23 cellular contexts compared by ENCODE assay signal in genomic region chr10:50522908-50523307, GRCh38.
"Had no signal": no experiment of that assay in that cellular context is flagged by ENCODE, and none has a peak within 500 bp of the region (broad histone marks: within the 10 kb centered on the region; RNA-seq: fewer than 3 reads in every experiment).

No MANE protein-coding gene starts in this region.

- H3K36me3 ChIP-seq: gastrocnemius medialis, pancreas, thoracic aorta had no signal

- ATAC-seq: activated CD8-positive, alpha-beta memory T cell treated with anti-CD3 and anti-CD28 coated beads, Interleukin-2, amount 10 ng/mL, durations not matched to agents 7 days and 5 days; gastrocnemius medialis; heart left ventricle; left cardiac atrium; lower lobe of right lung; pancreas had no signal

- H3K27me3 Mint-ChIP-seq: activated CD8-positive, alpha-beta memory T cell treated with anti-CD3 and anti-CD28 coated beads, Interleukin-2, amount 10 ng/mL, durations not matched to agents 7 days and 5 days; dendritic cell treated with granulocyte-macrophage colony-stimulating factor and Interleukin-4, amounts not matched to agents 40 ng/mL and 50 ng/mL, for 4 days had no signal

- H3K9me3 Mint-ChIP-seq: immature natural killer cell, mesothelial cell of epicardium had no signal

- H3K36me3 Mint-ChIP-seq: mesothelial cell of epicardium had no signal

- H3K4me1 ChIP-seq: lower lobe of right lung had no signal

- H3K27ac ChIP-seq: epithelial cell of prostate, gastrocnemius medialis, heart left ventricle, lower lobe of right lung, pancreas, sigmoid colon, spleen, stomach, thoracic aorta had no signal

- H3K27me3 ChIP-seq: gastrocnemius medialis, heart left ventricle, pancreas, sigmoid colon, spleen, stomach had no signal

- DNase-seq: activated CD4-positive, alpha-beta T cell treated with anti-CD3 and anti-CD28 coated beads for 1 hour; activated CD4-positive, alpha-beta T cell treated with anti-CD3 and anti-CD28 coated beads, Interleukin-2, amount 50 U/mL, for 4 hours; activated CD8-positive, alpha-beta memory T cell treated with anti-CD3 and anti-CD28 coated beads, Interleukin-2, amount 10 ng/mL, durations not matched to agents 7 days and 5 days; activated effector memory CD4-positive, alpha-beta T cell treated with anti-CD3 and anti-CD28 coated beads, Interleukin-2, amount 50 U/mL, for 16 hours; activated T-cell treated with anti-CD3 and anti-CD28 coated beads, Interleukin-2, amount 50 U/mL, for 1 hour; aorta; cerebellar nuclear complex; effector memory CD4-positive, alpha-beta T cell; gastrocnemius medialis; heart left ventricle; immature natural killer cell; left cardiac atrium; lower lobe of right lung; pancreas; sigmoid colon; spleen; stimulated activated CD4-positive, alpha-beta T cell treated with anti-CD3 and anti-CD28 coated beads, Interleukin-1b, Interleukin-23, amount 100 ng/mL, for 48 hours; stomach; SW 1271 had no signal

- H3K9me3 ChIP-seq: gastrocnemius medialis, heart left ventricle, lower lobe of right lung, pancreas, sigmoid colon, spleen, stomach, thoracic aorta had no signal

- H3K4me3 ChIP-seq: gastrocnemius medialis, heart left ventricle, lower lobe of right lung, pancreas, sigmoid colon, spleen, stomach, thoracic aorta had no signal

- H3K4me1 Mint-ChIP-seq: mesothelial cell of epicardium had no signal

- H3K4me3 Mint-ChIP-seq: activated CD8-positive, alpha-beta memory T cell treated with anti-CD3 and anti-CD28 coated beads, Interleukin-2, amount 10 ng/mL, durations not matched to agents 7 days and 5 days; dendritic cell treated with granulocyte-macrophage colony-stimulating factor and Interleukin-4, amounts not matched to agents 40 ng/mL and 50 ng/mL, for 4 days; mesothelial cell of epicardium had no signal

- H3K27ac Mint-ChIP-seq: activated CD8-positive, alpha-beta memory T cell treated with anti-CD3 and anti-CD28 coated beads, Interleukin-2, amount 10 ng/mL, durations not matched to agents 7 days and 5 days; dendritic cell treated with granulocyte-macrophage colony-stimulating factor and Interleukin-4, amounts not matched to agents 40 ng/mL and 50 ng/mL, for 4 days; mesothelial cell of epicardium had no signal
